10 cellular contexts compared by ENCODE assay signal in genomic region chr19:33438016-33438671, GRCh38.
DNase-seq lines count a peak whose midpoint lies in the region; ATAC-seq and TF ChIP-seq lines count a peak whose summit lies in the region.
"Had no signal": no experiment of that assay in that cellular context is flagged by ENCODE, and none has a peak within 500 bp of the region (broad histone marks: within the 10 kb centered on the region; RNA-seq: fewer than 3 reads in every experiment).

No MANE protein-coding gene starts in this region.

- H3K27me3 ChIP-seq in brain microvascular endothelial cell (replicated peaks) = no peaks in the 10 kb centered on the region
- H3K27me3 ChIP-seq: vagina had no signal

- no peaks in the 10 kb centered on the region for H3K36me3 ChIP-seq in brain microvascular endothelial cell (replicated peaks)
- H3K36me3 ChIP-seq: vagina had no signal

- DNase-seq in COR-L47 (lab: John Stamatoyannopoulos, UW) (peak; percentile 92), NCI-H1092 treated with DMSO at 0.1 percent for 48 hours (lab: John Stamatoyannopoulos, UW) (peak; percentile 73), brain microvascular endothelial cell (no peak), midbrain (lab: John Stamatoyannopoulos, UW) (peak; percentile 22), mesenteric fat pad (ENCODE audit: low spot score) (no peak), NOMO-1 (lab: John Stamatoyannopoulos, UW; ENCODE audit: unreplicated experiment in 2 of 2) (no peak)
- DNase-seq: stimulated activated CD4-positive, alpha-beta T cell treated with anti-CD3 and anti-CD28 coated beads, Interleukin-4, amount 100 ng/mL, for 1 hour had no signal

- ATAC-seq in HG02588 (IDR thresholded peaks at IDR 0.05; ENCODE audit: unreplicated experiment) (no peak), HG03378 (IDR thresholded peaks at IDR 0.05; ENCODE audit: unreplicated experiment) (no peak)

- no peak overlapping the region for H3K4me3 ChIP-seq in brain microvascular endothelial cell (ENCODE audit: low read depth, low read length)
- H3K4me3 ChIP-seq: vagina had no signal

- H3K27ac ChIP-seq in brain microvascular endothelial cell = no peak overlapping the region
- H3K27ac ChIP-seq: vagina had no signal

- in situ Hi-C loops in brain microvascular endothelial cell (cut with HindIII; ENCODE audit: low pct_ligation_motif_present, low sequenced_read_pairs) = no loop called here

- TF ChIP-seq CTCF in brain microvascular endothelial cell (IDR thresholded peaks at IDR 0.05; ENCODE audit: low read depth, low read length, missing control alignments) = peak; percentile 45

Comparison
In these comparisons a context has a peak if more than half of its experiments do, and no peak if none do; other contexts are left out.
1. DNase-seq: peak in COR-L47 (single experiment), NCI-H1092 treated with DMSO at 0.1 percent for 48 hours (single experiment) and midbrain (single experiment); none in brain microvascular endothelial cell (single experiment), mesenteric fat pad (single experiment) and NOMO-1 (0 of 2).